ENCODE assay signal across 9 cellular contexts in genomic region chr6:35599761-35600658, GRCh38.
DNase-seq lines count a peak whose midpoint lies in the region; ATAC-seq and TF ChIP-seq lines count a peak whose summit lies in the region.
"Had no signal": no experiment of that assay in that cellular context is flagged by ENCODE, and none has a peak within 500 bp of the region (broad histone marks: within the 10 kb centered on the region; RNA-seq: fewer than 3 reads in every experiment).

No MANE protein-coding gene starts in this region.

- H3K27ac ChIP-seq in VCaP (peak overlapping the region; percentile 58; the same call in 1 of the 2 replicates), esophagus squamous epithelium (peak overlapping the region; percentile 86 to 97 (median 94))

- H3K4me1 ChIP-seq in esophagus squamous epithelium (peaks cover 46 to 100% (median 85%) of the 10 kb centered on the region in 3 donors), skeletal muscle satellite cell (ENCODE audit: control insufficient read depth, insufficient read depth, low read length) (peaks cover 80% of the 10 kb centered on the region)

- in situ Hi-C loops in KBM-7 (cut with MboI; ENCODE audit: low pct_unique_long_range_greater_than_20kb, low sequenced_read_pairs) = no loop called here

- no peaks in the 10 kb centered on the region for H3K27me3 ChIP-seq in esophagus squamous epithelium
- H3K27me3 ChIP-seq in skeletal muscle satellite cell (ENCODE audit: control insufficient read depth, insufficient read depth, low read length) = no peaks in the 10 kb centered on the region

- TF ChIP-seq CTCF in VCaP (conservative IDR thresholded peaks at IDR 0.05) = no peak
- TF ChIP-seq CTCF in esophagus squamous epithelium (IDR thresholded peaks at IDR 0.05) = no peak

- peak overlapping the region; percentile 84 for H3K9ac ChIP-seq in skeletal muscle satellite cell (ENCODE audit: low read depth, low read length)

- no peak for TF ChIP-seq POLR2A in esophagus squamous epithelium (IDR thresholded peaks at IDR 0.05)

- no peaks in the 10 kb centered on the region for H3K9me3 ChIP-seq in esophagus squamous epithelium
- H3K9me3 ChIP-seq in skeletal muscle satellite cell (replicated peaks; ENCODE audit: low read length) = no peaks in the 10 kb centered on the region

- H3K4me3 ChIP-seq in esophagus squamous epithelium (peak overlapping the region in 1 of 4 donors; percentile 5), skeletal muscle satellite cell (ENCODE audit: low read length) (no peak overlapping the region)

- 71 to 76% methylated on average over 8 of the region's 8 CpGs for WGBS in esophagus squamous epithelium, 2 donors

- H3K36me3 ChIP-seq in esophagus squamous epithelium (peaks cover 0 to 41% (median 12%) of the 10 kb centered on the region in 3 donors), skeletal muscle satellite cell (ENCODE audit: insufficient read depth, low read length) (peaks cover 37% of the 10 kb centered on the region)

- intact Hi-C loops in esophagus squamous epithelium (cut with DNase I) = loop anchor here (5.0 kb wide), 1 partner anchor 127 kb away; no protein-coding TSS in a partner anchor

- H3K4me2 ChIP-seq in skeletal muscle satellite cell (ENCODE audit: low read length) = peak overlapping the region; percentile 76

- ATAC-seq in GM18517 (IDR thresholded peaks at IDR 0.05; ENCODE audit: unreplicated experiment) (no peak), HG02571 (IDR thresholded peaks at IDR 0.05; ENCODE audit: unreplicated experiment) (no peak)

- DNase-seq in ELR (ENCODE audit: low read depth) (peak; percentile 66), esophagus squamous epithelium (lab: John Stamatoyannopoulos, UW) (no peak), KBM-7 (no peak), cerebellum (ENCODE audit: low spot score) (no peak)
- DNase-seq: NCI-H2029 had no signal
